1 cellular context compared by ENCODE assay signal in the genomic region with DNA sequence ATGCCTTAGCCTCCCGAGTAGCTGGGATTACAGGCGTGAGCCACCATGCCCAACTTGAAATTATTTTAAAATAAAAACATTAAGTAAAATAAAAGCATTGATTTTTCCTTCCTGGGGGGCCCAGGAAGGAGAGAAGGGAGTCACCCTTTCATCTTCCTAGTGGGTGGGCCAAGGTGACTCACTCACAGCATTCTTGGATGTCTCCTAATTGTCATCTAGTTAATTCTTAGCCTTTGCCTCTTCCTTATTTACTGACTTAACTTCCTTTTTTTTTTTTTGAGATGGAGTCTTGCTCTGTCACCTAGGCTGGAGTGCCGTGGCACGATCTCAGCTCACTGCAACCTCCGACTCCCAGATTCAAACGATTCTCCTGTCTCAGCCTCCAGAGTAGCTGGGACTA.
TF ChIP-seq lines count a peak whose summit lies in the region.

No MANE protein-coding gene starts in this region.

TF ChIP-seq in GM23338, 12 proteins besides CTCF, POLR2A, EP300 and RAD21 (continued from another document):
- TF ChIP-seq NANOG (IDR thresholded peaks at IDR 0.05; ENCODE audit: borderline replicate concordance) (no peak), EZH2 (IDR thresholded peaks at IDR 0.05; ENCODE audit: low read depth, unreplicated experiment) (no peak), STAT1 (IDR thresholded peaks at IDR 0.05; ENCODE audit: unreplicated experiment) (no peak), ZNF114 (CRISPR knock-in tag; IDR thresholded peaks at IDR 0.05) (no peak), EZH2phosphoT487 (IDR thresholded peaks at IDR 0.05; ENCODE audit: unreplicated experiment) (no peak)
- TF ChIP-seq, protein P1, sequence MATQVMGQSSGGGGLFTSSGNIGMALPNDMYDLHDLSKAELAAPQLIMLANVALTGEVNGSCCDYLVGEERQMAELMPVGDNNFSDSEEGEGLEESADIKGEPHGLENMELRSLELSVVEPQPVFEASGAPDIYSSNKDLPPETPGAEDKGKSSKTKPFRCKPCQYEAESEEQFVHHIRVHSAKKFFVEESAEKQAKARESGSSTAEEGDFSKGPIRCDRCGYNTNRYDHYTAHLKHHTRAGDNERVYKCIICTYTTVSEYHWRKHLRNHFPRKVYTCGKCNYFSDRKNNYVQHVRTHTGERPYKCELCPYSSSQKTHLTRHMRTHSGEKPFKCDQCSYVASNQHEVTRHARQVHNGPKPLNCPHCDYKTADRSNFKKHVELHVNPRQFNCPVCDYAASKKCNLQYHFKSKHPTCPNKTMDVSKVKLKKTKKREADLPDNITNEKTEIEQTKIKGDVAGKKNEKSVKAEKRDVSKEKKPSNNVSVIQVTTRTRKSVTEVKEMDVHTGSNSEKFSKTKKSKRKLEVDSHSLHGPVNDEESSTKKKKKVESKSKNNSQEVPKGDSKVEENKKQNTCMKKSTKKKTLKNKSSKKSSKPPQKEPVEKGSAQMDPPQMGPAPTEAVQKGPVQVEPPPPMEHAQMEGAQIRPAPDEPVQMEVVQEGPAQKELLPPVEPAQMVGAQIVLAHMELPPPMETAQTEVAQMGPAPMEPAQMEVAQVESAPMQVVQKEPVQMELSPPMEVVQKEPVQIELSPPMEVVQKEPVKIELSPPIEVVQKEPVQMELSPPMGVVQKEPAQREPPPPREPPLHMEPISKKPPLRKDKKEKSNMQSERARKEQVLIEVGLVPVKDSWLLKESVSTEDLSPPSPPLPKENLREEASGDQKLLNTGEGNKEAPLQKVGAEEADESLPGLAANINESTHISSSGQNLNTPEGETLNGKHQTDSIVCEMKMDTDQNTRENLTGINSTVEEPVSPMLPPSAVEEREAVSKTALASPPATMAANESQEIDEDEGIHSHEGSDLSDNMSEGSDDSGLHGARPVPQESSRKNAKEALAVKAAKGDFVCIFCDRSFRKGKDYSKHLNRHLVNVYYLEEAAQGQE (IDR thresholded peaks at IDR 0.05; ENCODE audit: unreplicated experiment): no peak
TF ChIP-seq in GM23338: peak in this region for 0.
